In genomic region chr4:55682797-55683196, GRCh38 we compare ENCODE assay signal across 2 cellular contexts. TPM values are rescaled to one million over a fixed set of nuclear protein-coding genes. Genes with fewer than 3 reads are reported as not detected.
"Had no signal": no experiment of that assay in that cellular context is flagged by ENCODE, and none has a peak within 500 bp of the region (broad histone marks: within the 10 kb centered on the region; RNA-seq: fewer than 3 reads in every experiment).

No MANE protein-coding gene starts in this region.

RNA-seq across cellular contexts. Expression of gene NMU, which starts 46.7 kb away (rescaled TPM):
- total RNA-seq: HepG2, IMR-90 had no signal
- polyA plus RNA-seq: HepG2, IMR-90 had no signal
